In genomic region chr7:2805213-2806003, GRCh38 we compare ENCODE assay signal across 1 cellular context.
TF ChIP-seq lines count a peak whose summit lies in the region.

No MANE protein-coding gene starts in this region.

TF ChIP-seq in K562, 482 proteins besides CTCF, POLR2A, EP300 and RAD21 (continued from another document):
- TF ChIP-seq ELF2 (CRISPR knock-in tag; IDR thresholded peaks at IDR 0.05) (no peak), HDAC8 (tag; IDR thresholded peaks at IDR 0.05) (no peak), USF2 (CRISPR knock-in tag; IDR thresholded peaks at IDR 0.05) (no peak)
